ENCODE assay signal across 2 cellular contexts in genomic region chr9:72583370-72583769, GRCh38.
TF ChIP-seq lines count a peak whose summit lies in the region.

No MANE protein-coding gene starts in this region.

TF ChIP-seq in HCT116, 20 proteins besides CTCF, POLR2A, EP300 and RAD21 (continued from another document):
- TF ChIP-seq JUND (IDR thresholded peaks at IDR 0.05) = peak; percentile 14; the same call in 1 of the 2 replicates
- TF ChIP-seq ZBTB33 (IDR thresholded peaks at IDR 0.05; ENCODE audit: extremely low read depth, insufficient replicate concordance, low read length) = no peak

TF ChIP-seq in endothelial cell of umbilical vein, 7 proteins besides CTCF, POLR2A, EP300 and RAD21 (continued from another document):
- no peak for TF ChIP-seq GATA2 (IDR thresholded peaks at IDR 0.05; ENCODE audit: insufficient read depth, insufficient read length, low read depth, low read length)
- no peak for TF ChIP-seq JUN (IDR thresholded peaks at IDR 0.05; ENCODE audit: borderline replicate concordance, insufficient read depth, insufficient read length, low read depth)
